ENCODE assay signal across 8 cellular contexts in genomic region chr3:30012941-30013543, GRCh38.
DNase-seq lines count a peak whose midpoint lies in the region; ATAC-seq and TF ChIP-seq lines count a peak whose summit lies in the region.

No MANE protein-coding gene starts in this region.

- in situ Hi-C loops in astrocyte of the cerebellum (cut with HindIII; ENCODE audit: low sequenced_read_pairs): no loop called here

- no peak overlapping the region for H3K4me2 ChIP-seq in hepatocyte

- H3K36me3 ChIP-seq in MG63: no peaks in the 10 kb centered on the region
- no peaks in the 10 kb centered on the region for H3K36me3 ChIP-seq in hepatocyte (replicated peaks; ENCODE audit: insufficient read depth, low read depth)

- H3K9me3 ChIP-seq in MG63: no peaks in the 10 kb centered on the region
- H3K9me3 ChIP-seq in hepatocyte (ENCODE audit: low read depth): no peaks in the 10 kb centered on the region

- H3K27me3 ChIP-seq in MG63: no peaks in the 10 kb centered on the region
- H3K27me3 ChIP-seq in hepatocyte: no peaks in the 10 kb centered on the region

- peak; percentile 5 for DNase-seq in NK-92 treated with Interleukin-12 subunit alpha and Interleukin-12 subunit beta, amount 100 ng/mL, for 24 hours (lab: John Stamatoyannopoulos, UW)
- DNase-seq in NK-92 (lab: John Stamatoyannopoulos, UW; ENCODE audit: unreplicated experiment) (no peak), MG63 (peak; percentile 33), SK-N-DZ (ENCODE audit: low spot score) (peak; percentile 73), astrocyte of the cerebellum (ENCODE audit: low read depth) (peak; percentile 68), hepatocyte (ENCODE audit: low spot score) (peak; percentile 87), skeletal muscle cell (ENCODE audit: low read depth) (peak; percentile 23)

- no peak for ATAC-seq in GM21528 (IDR thresholded peaks at IDR 0.05; ENCODE audit: low FRiP score, unreplicated experiment)

- H3K9me2 ChIP-seq in hepatocyte (replicated peaks; ENCODE audit: insufficient read depth): no peaks in the 10 kb centered on the region

- no peaks in the 10 kb centered on the region for H3K79me2 ChIP-seq in hepatocyte

- H3K27ac ChIP-seq in hepatocyte: no peak overlapping the region

- 0% methylated on average over 2 of the region's 2 CpGs for WGBS in hepatocyte (ENCODE audit: low lambda C conversion rate, missing lambda C conversion rate)

- H4K20me1 ChIP-seq in hepatocyte (ENCODE audit: insufficient read depth, poor library complexity, severe bottlenecking): no peaks in the 10 kb centered on the region

- no peak overlapping the region for H2AFZ ChIP-seq in hepatocyte

- H3K4me1 ChIP-seq in hepatocyte (ENCODE audit: insufficient read depth): no peaks in the 10 kb centered on the region

- TF ChIP-seq CTCF in astrocyte of the cerebellum (IDR thresholded peaks at IDR 0.05; ENCODE audit: low read depth, low read length, missing control alignments) (peak; percentile 72), hepatocyte (IDR thresholded peaks at IDR 0.05; ENCODE audit: poor library complexity) (peak; percentile 72)

- H3K4me3 ChIP-seq in MG63 (no peak overlapping the region), astrocyte of the cerebellum (ENCODE audit: low read depth, low read length) (no peak overlapping the region), hepatocyte (no peak overlapping the region), skeletal muscle cell (ENCODE audit: low read depth, low read length) (no peak overlapping the region)
